20 cellular contexts compared by ENCODE assay signal in the genomic region with DNA sequence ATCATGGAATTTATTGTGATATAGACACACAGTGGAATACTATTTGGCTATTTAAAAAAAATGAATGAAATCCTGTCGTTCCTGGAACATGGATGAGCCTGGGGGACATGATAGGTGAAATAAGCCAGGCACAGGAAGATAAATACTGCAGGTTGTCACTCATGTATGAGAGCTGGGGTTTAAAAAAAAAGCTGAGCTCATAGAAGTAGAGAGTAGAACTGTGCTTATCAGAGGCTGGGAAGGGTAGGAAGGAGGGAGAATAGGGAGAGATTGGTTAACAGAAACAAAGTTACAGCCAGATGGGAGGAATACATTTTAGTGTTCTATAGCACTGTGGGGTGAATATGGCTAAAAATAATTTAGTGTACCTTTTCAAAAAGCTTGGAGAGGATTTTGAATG.
"Had no signal": no experiment of that assay in that cellular context is flagged by ENCODE, and none has a peak within 500 bp of the region (broad histone marks: within the 10 kb centered on the region; RNA-seq: fewer than 3 reads in every experiment).

No MANE protein-coding gene starts in this region.

- H3K4me3 ChIP-seq: SJCRH30 had no signal

- H3K9me3 ChIP-seq: SJCRH30 had no signal

- H3K36me3 ChIP-seq: SJCRH30 had no signal

- H3K27me3 ChIP-seq: SJCRH30 had no signal

- DNase-seq: KBM-7, MV-4-11, NCI-H1048, NCI-H1105 treated with DMSO at 0.1 percent for 48 hours, NCI-H1417 treated with DMSO at 0.1 percent for 48 hours, NCI-H146, NCI-H1694 treated with DMSO at 0.1 percent for 48 hours, NCI-H1930, NCI-H2081, NCI-H2107, NCI-H2227 treated with DMSO at 0.1 percent for 48 hours, NCI-H446, NCI-H510A, NCI-H524 treated with DMSO at 0.1 percent for 48 hours, NCI-H69, NCI-H774, RPMI8226, SHP77 treated with DMSO at 0.1 percent for 48 hours, SJCRH30 had no signal

- H3K4me1 ChIP-seq: SJCRH30 had no signal

- ATAC-seq: SK-N-SH treated with all-trans-retinoic acid at 6 μM for 48 hours had no signal

- H3K27ac ChIP-seq: SJCRH30 had no signal
